ENCODE assay signal across 20 cellular contexts in the genomic region with DNA sequence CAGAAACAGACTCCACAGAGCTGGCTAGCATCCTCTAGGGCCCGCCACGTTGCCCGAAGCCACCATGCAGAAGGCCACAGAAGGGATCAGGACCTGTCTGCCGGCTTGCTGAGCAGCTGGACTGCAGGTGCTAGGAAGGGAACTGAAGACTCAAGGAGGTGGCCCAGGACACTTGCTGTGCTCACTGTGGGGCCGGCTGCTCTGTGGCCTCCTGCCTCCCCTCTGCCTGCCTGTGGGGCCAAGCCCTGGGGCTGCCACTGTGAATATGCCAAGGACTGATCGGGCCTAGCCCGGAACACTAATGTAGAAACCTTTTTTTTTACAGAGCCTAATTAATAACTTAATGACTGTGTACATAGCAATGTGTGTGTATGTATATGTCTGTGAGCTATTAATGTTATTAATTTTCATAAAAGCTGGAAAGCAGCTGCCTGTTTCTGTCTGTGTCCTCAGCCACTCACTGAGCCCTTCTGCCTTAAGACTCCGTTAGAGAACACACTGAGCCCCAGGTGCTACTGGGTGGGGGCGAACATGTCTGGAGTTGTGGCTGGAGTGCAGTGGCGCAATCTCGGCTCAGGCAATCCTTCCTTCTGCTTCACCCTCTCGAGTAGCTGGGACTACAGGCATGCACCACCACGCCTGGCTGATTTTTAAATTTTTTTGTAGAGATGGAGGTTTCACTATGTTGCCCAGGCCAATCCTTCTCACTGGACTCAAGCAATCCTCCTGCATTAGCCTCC. TPM values are rescaled to one million over a fixed set of nuclear protein-coding genes. Genes with fewer than 3 reads are reported as not detected.
DNase-seq lines count a peak whose midpoint lies in the region; ATAC-seq, FAIRE-seq and TF ChIP-seq lines count a peak whose summit lies in the region.
"Had no signal": no experiment of that assay in that cellular context is flagged by ENCODE, and none has a peak within 500 bp of the region (broad histone marks: within the 10 kb centered on the region; RNA-seq: fewer than 3 reads in every experiment).

No MANE protein-coding gene starts in this region.

- TF ChIP-seq CTCF in RWPE2 (IDR thresholded peaks at IDR 0.05; ENCODE audit: poor library complexity, severe bottlenecking) (no peak), esophagus squamous epithelium (IDR thresholded peaks at IDR 0.05) (no peak), suprapubic skin (IDR thresholded peaks at IDR 0.05) (no peak), kidney (IDR thresholded peaks at IDR 0.05; ENCODE audit: borderline replicate concordance, extremely low read depth, insufficient read depth) (no peak)

- H3K9me3 ChIP-seq in RWPE2 (ENCODE audit: severe bottlenecking) (no peaks in the 10 kb centered on the region), esophagus squamous epithelium (no peaks in the 10 kb centered on the region), suprapubic skin (no peaks in the 10 kb centered on the region), kidney (ENCODE audit: control insufficient read depth in 1 of 2, low read length in 2 of 2) (no peaks in the 10 kb centered on the region)
- H3K9me3 ChIP-seq: pancreas, transverse colon had no signal

- no peak overlapping the region for H3K9ac ChIP-seq in kidney (ENCODE audit: low read length in 2 of 2)

- H3K4me1 ChIP-seq in RWPE2 (ENCODE audit: insufficient read depth, poor library complexity, severe bottlenecking) (peaks cover 23% of the 10 kb centered on the region), esophagus squamous epithelium (peaks cover 15 to 44% (median 26%) of the 10 kb centered on the region in 3 donors), suprapubic skin (peaks cover 25% of the 10 kb centered on the region), kidney (ENCODE audit: control insufficient read depth in 1 of 2, insufficient read depth in 1 of 2, low read depth in 1 of 2, low read length in 2 of 2) (no peaks in the 10 kb centered on the region)

- H3K36me3 ChIP-seq in RWPE2 (ENCODE audit: low read depth): peaks cover 60% of the 10 kb centered on the region
- peaks cover 0 to 43% (median 22%) of the 10 kb centered on the region in 3 donors for H3K36me3 ChIP-seq in esophagus squamous epithelium
- peaks cover 21% of the 10 kb centered on the region for H3K36me3 ChIP-seq in suprapubic skin
- H3K36me3 ChIP-seq in kidney (ENCODE audit: control insufficient read depth in 1 of 2, insufficient read depth in 2 of 2, low read length in 2 of 2): no peaks in the 10 kb centered on the region
- H3K36me3 ChIP-seq: pancreas, transverse colon had no signal

- TF ChIP-seq POLR2A in esophagus squamous epithelium (IDR thresholded peaks at IDR 0.05) (no peak), suprapubic skin (IDR thresholded peaks at IDR 0.05) (no peak), GM12891 (IDR thresholded peaks at IDR 0.05; ENCODE audit: low read depth, low read length) (no peak)

- ATAC-seq in RWPE2 (ENCODE audit: low read depth): peak; percentile 79
- ATAC-seq: activated naive CD4-positive, alpha-beta T cell treated with anti-CD3 and anti-CD28 coated beads, Interleukin-2, amount 50 U/mL, for 72 hours; naive thymus-derived CD4-positive, alpha-beta T cell; right cardiac atrium; stimulated activated naive CD8-positive, alpha-beta T cell treated with anti-CD3 and anti-CD28 coated beads, Interleukin-15, amount 100 ng/mL, for 72 hours had no signal

- no peak overlapping the region for H3K4me3 ChIP-seq in RWPE2 (ENCODE audit: severe bottlenecking)
- no peak overlapping the region for H3K4me3 ChIP-seq in esophagus squamous epithelium
- no peak overlapping the region for H3K4me3 ChIP-seq in suprapubic skin
- no peak overlapping the region for H3K4me3 ChIP-seq in kidney (ENCODE audit: low read length in 2 of 2)
- H3K4me3 ChIP-seq: pancreas, transverse colon had no signal

- intact Hi-C loops in esophagus squamous epithelium (cut with DNase I) (loop anchor here (5.0 kb wide), 1 partner anchor 152 kb away; no protein-coding TSS in a partner anchor), kidney (cut with DNase I) (loop anchor here (5.0 to 10.0 kb wide), 2 partner anchors 45 to 152 kb away; no protein-coding TSS in a partner anchor)

- 40 to 64% methylated on average over 5 to 8 of the region's 13 CpGs for WGBS in esophagus squamous epithelium, 2 donors
- WGBS in suprapubic skin: 66% methylated on average over 11 of the region's 13 CpGs

- no peaks in the 10 kb centered on the region for H3K27me3 ChIP-seq in RWPE2 (ENCODE audit: insufficient read depth, poor library complexity, severe bottlenecking)
- H3K27me3 ChIP-seq in esophagus squamous epithelium: peaks cover 0 to 5% (median 0%) of the 10 kb centered on the region in 4 donors
- no peaks in the 10 kb centered on the region for H3K27me3 ChIP-seq in suprapubic skin
- H3K27me3 ChIP-seq: pancreas, transverse colon had no signal

- FAIRE-seq in kidney (lab: Jason Lieb, UNC) (no peak), GM12891 (lab: Jason Lieb, UNC) (no peak)
- FAIRE-seq: pancreas, TTC549 had no signal

- H3K27ac ChIP-seq in RWPE2 (ENCODE audit: poor library complexity, severe bottlenecking): peak overlapping the region; percentile 89
- H3K27ac ChIP-seq in esophagus squamous epithelium: peak overlapping the region; percentile 67 to 82 (median 74)
- peak overlapping the region; percentile 53 for H3K27ac ChIP-seq in suprapubic skin
- H3K27ac ChIP-seq in kidney (ENCODE audit: low read depth in 2 of 2, low read length in 2 of 2): no peak overlapping the region
- H3K27ac ChIP-seq: pancreas, transverse colon had no signal

- DNase-seq in HPDE6-E6E7 (ENCODE audit: extremely low spot score) (peak; percentile 76), RWPE2 (ENCODE audit: low spot score) (peak; percentile 80), esophagus squamous epithelium (lab: John Stamatoyannopoulos, UW) (no peak), suprapubic skin (ENCODE audit: low spot score in 2 of 2) (no peak), kidney (no peak), GM12891 (ENCODE audit: insufficient read length, low spot score) (no peak)
- DNase-seq in activated effector memory CD4-positive, alpha-beta T cell treated with anti-CD3 and anti-CD28 coated beads, Interleukin-2, amount 50 U/mL, for 16 hours: no peak
- DNase-seq: activated CD4-positive, alpha-beta T cell treated with anti-CD3 and anti-CD28 coated beads for 4 hours; KG1; naive thymus-derived CD4-positive, alpha-beta T cell; NCI-H1694; NCI-H2227 treated with DMSO at 0.1 percent for 48 hours; NCI-H774; pancreas; right cardiac atrium; SHP77; stimulated activated naive CD8-positive, alpha-beta T cell treated with anti-CD3 and anti-CD28 coated beads, Interleukin-15, amount 100 ng/mL, for 72 hours had no signal

- TF ChIP-seq EP300 in suprapubic skin (IDR thresholded peaks at IDR 0.05): no peak

TF ChIP-seq in GM12891, 5 proteins besides CTCF, POLR2A, EP300 and RAD21:
- TF ChIP-seq TAF1 (IDR thresholded peaks at IDR 0.05; ENCODE audit: low read depth, low read length) (no peak), POLR2AphosphoS5 (IDR thresholded peaks at IDR 0.05; ENCODE audit: low read depth, low read length) (no peak), PAX5 (IDR thresholded peaks at IDR 0.05; ENCODE audit: insufficient read depth, low read length, severe bottlenecking) (no peak), POU2F2 (IDR thresholded peaks at IDR 0.05; ENCODE audit: low read depth, low read length) (no peak), SPI1 (IDR thresholded peaks at IDR 0.05; ENCODE audit: low read depth, low read length) (no peak)

RNA-seq across cellular contexts. Expression of gene MFSD2A, which starts 14.8 kb away (rescaled TPM):
- total RNA-seq in esophagus squamous epithelium (10 to 100 TPM; 20.4 to 49.1 (median 30.8) TPM), suprapubic skin (100 to 1,000 TPM; 169 to 416 (median 303) TPM), kidney (10.5 TPM)
- polyA plus RNA-seq in kidney (ENCODE audit: insufficient read depth, low read depth, low replicate concordance): 10.0 TPM
- 10.4 TPM for polyA plus RNA-seq in GM12891 (2012; ENCODE audit: low read depth, missing spikeins)

Comparison
In these comparisons a context has a peak if more than half of its experiments do, and no peak if none do; other contexts are left out.
1. DNase-seq: peak in HPDE6-E6E7 (single experiment) and RWPE2 (single experiment); none in esophagus squamous epithelium (single experiment), suprapubic skin (0 of 2), kidney (single experiment), activated effector memory CD4-positive, alpha-beta T cell treated with anti-CD3 and anti-CD28 coated beads, Interleukin-2, amount 50 U/mL, for 16 hours (single experiment) and GM12891 (single experiment).
2. H3K27ac ChIP-seq: peak in RWPE2 (single experiment), esophagus squamous epithelium (4 of 4) and suprapubic skin (single experiment); none in kidney (0 of 2).